Comparison of ENCODE assay signal across 8 cellular contexts in the genomic region with DNA sequence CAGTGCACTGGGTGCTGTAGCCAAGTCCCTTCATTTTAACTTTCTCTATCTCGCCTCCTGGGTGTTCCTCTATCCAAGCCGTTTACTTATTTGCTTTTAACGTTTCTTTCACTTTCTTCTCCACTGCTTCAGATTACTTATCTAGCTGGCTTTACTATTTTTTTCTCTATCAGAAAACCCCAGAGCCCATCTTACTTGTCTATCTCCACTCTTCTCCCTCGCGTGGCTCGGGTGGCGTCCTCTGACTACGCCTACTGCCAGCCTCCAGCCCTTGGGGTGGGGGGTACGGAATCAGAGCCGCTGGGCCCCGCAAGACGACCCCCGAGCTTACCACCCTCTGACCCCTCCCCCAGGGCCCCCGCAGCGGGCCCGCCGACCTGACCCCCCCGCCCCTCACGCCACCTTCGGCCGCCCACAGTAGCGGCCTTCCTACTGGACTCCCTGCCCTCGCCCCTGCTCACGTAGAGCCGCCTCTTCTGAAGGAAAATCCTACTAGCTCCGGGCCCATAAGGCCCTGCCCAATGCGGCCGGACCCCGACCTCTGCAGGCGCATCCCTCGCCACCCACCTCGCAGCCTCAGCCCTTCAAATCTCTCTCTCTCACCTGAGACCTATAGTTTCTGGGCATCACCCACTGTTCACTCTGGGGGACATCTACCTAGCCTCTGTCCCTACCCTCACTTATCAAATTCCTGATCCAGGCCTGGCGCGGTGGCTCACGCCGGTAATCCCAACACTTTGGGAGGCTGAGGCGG. TPM values are rescaled to one million over a fixed set of nuclear protein-coding genes. Genes with fewer than 3 reads are reported as not detected.
DNase-seq lines count a peak whose midpoint lies in the region; ATAC-seq and TF ChIP-seq lines count a peak whose summit lies in the region.

No MANE protein-coding gene starts in this region.

- H3K27me3 Mint-ChIP-seq in activated naive CD4-positive, alpha-beta T cell treated with anti-CD3 and anti-CD28 coated beads, Interleukin-2, amount 10 ng/mL, durations not matched to agents 7 days and 5 days, result peaks cover 26% of the 10 kb centered on the region

- H3K27ac Mint-ChIP-seq in activated naive CD4-positive, alpha-beta T cell treated with anti-CD3 and anti-CD28 coated beads, Interleukin-2, amount 10 ng/mL, durations not matched to agents 7 days and 5 days, result peak overlapping the region; percentile 93

- peak overlapping the region; percentile 100 for H3K4me3 Mint-ChIP-seq in activated naive CD4-positive, alpha-beta T cell treated with anti-CD3 and anti-CD28 coated beads, Interleukin-2, amount 10 ng/mL, durations not matched to agents 7 days and 5 days

- no peaks in the 10 kb centered on the region for H3K9me3 ChIP-seq in liver (ENCODE audit: control insufficient read depth in 4 of 4, low read length in 3 of 4)

- in situ Hi-C loops in astrocyte of the spinal cord (cut with HindIII; ENCODE audit: low sequenced_read_pairs), result no loop called here

- H3K9ac ChIP-seq in liver (ENCODE audit: low read depth in 1 of 2, low read length in 2 of 2), result peak overlapping the region; percentile 60 to 67

- peak overlapping the region; percentile 80 to 91 for H3K27ac ChIP-seq in liver (ENCODE audit: low read depth in 1 of 2, low read length in 2 of 2)
- H3K27ac ChIP-seq in urinary bladder (ENCODE audit: low read depth), result peak overlapping the region; percentile 61

- TF ChIP-seq RAD21 in liver (IDR thresholded peaks at IDR 0.05), result no peak

- CTCF ChIA-PET in activated naive CD4-positive, alpha-beta T cell treated with anti-CD3 and anti-CD28 coated beads, Interleukin-2, amount 10 ng/mL, durations not matched to agents 7 days and 5 days (lab: Charles Lee), result interaction anchor here (0.8 to 1.4 kb wide), 3 partner anchors 8 to 71 kb away, joined by 3 to 5 read pairs (median 3); a partner anchor contains a TSS

- ATAC-seq in GM18868 (IDR thresholded peaks at IDR 0.05; ENCODE audit: unreplicated experiment), result no peak

- no peak for TF ChIP-seq CTCF in astrocyte of the spinal cord (IDR thresholded peaks at IDR 0.05; ENCODE audit: low read depth, low read length)
- no peak for TF ChIP-seq CTCF in liver (IDR thresholded peaks at IDR 0.05; ENCODE audit: low read depth, low read length, missing input control)

- H3K4me1 Mint-ChIP-seq in activated naive CD4-positive, alpha-beta T cell treated with anti-CD3 and anti-CD28 coated beads, Interleukin-2, amount 10 ng/mL, durations not matched to agents 7 days and 5 days, result peaks cover 33% of the 10 kb centered on the region

- DNase-seq in activated naive CD4-positive, alpha-beta T cell treated with anti-CD3 and anti-CD28 coated beads, Interleukin-2, amount 10 ng/mL, durations not matched to agents 7 days and 5 days, result peak; percentile 41
- DNase-seq in activated naive CD4-positive, alpha-beta T cell treated with Interleukin-2 at 50 U/mL for 16 hours, result no peak
- DNase-seq in astrocyte of the spinal cord (ENCODE audit: low read depth, low spot score) (peak; percentile 11), NCI-H1694 (lab: John Stamatoyannopoulos, UW) (no peak), NCI-H526 (lab: John Stamatoyannopoulos, UW) (no peak)

- no peaks in the 10 kb centered on the region for H3K36me3 Mint-ChIP-seq in activated naive CD4-positive, alpha-beta T cell treated with anti-CD3 and anti-CD28 coated beads, Interleukin-2, amount 10 ng/mL, durations not matched to agents 7 days and 5 days

- H3K27me3 ChIP-seq in liver (ENCODE audit: control insufficient read depth in 4 of 4, insufficient read depth in 4 of 4, low read length in 3 of 4), result no peaks in the 10 kb centered on the region

- H3K4me3 ChIP-seq in astrocyte of the spinal cord (ENCODE audit: low read depth, low read length) (peak overlapping the region; percentile 92), liver (ENCODE audit: low read depth in 1 of 3, low read length in 3 of 3) (peak overlapping the region; percentile 63 to 80 (median 76)), urinary bladder (ENCODE audit: low read depth, low read length) (peak overlapping the region; percentile 84)

- WGBS in liver, result 59% methylated on average over 37 of the region's 37 CpGs
- 39% methylated on average over 37 of the region's 37 CpGs for WGBS in urinary bladder

- H3K36me3 ChIP-seq in liver (ENCODE audit: control insufficient read depth in 4 of 4, insufficient read depth in 3 of 4, low read depth in 1 of 4, low read length in 3 of 4), result no peaks in the 10 kb centered on the region
- H3K36me3 ChIP-seq in urinary bladder (ENCODE audit: insufficient read depth), result no peaks in the 10 kb centered on the region

- H3K9me3 Mint-ChIP-seq in activated naive CD4-positive, alpha-beta T cell treated with anti-CD3 and anti-CD28 coated beads, Interleukin-2, amount 10 ng/mL, durations not matched to agents 7 days and 5 days, result no peaks in the 10 kb centered on the region

- H3K4me1 ChIP-seq in liver (ENCODE audit: control insufficient read depth in 4 of 4, insufficient read depth in 4 of 4, low read length in 3 of 4), result peaks cover 3 to 26% (median 18%) of the 10 kb centered on the region in 4 donors
- no peaks in the 10 kb centered on the region for H3K4me1 ChIP-seq in urinary bladder (ENCODE audit: insufficient read depth)

TF ChIP-seq in liver, 16 proteins besides CTCF, POLR2A, EP300 and RAD21:
- TF ChIP-seq SP1 (IDR thresholded peaks at IDR 0.05) (no peak), JUND (IDR thresholded peaks at IDR 0.05) (no peak), FOXA1 (IDR thresholded peaks at IDR 0.05) (no peak), YY1 (IDR thresholded peaks at IDR 0.05) (no peak), FOXA2 (IDR thresholded peaks at IDR 0.05) (no peak)
- TF ChIP-seq, protein P1, sequence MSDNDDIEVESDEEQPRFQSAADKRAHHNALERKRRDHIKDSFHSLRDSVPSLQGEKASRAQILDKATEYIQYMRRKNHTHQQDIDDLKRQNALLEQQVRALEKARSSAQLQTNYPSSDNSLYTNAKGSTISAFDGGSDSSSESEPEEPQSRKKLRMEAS (IDR thresholded peaks at IDR 0.05), result no peak

RNA-seq across cellular contexts. Expression of a gene that starts 1.0 kb away (rescaled TPM):
- total RNA-seq in liver (10 to 100 TPM; 20.0 to 37.3 TPM), urinary bladder (50.7 TPM)
- polyA plus RNA-seq in liver (10 to 100 TPM in 1 of 2 donors, 1 to 10 TPM in 1; 8.0 to 14.1 TPM), urinary bladder (42.4 TPM)

RNA-seq across cellular contexts. Expression of a gene that starts 10.8 kb away (rescaled TPM):
- total RNA-seq in liver, result under 1 TPM; 0.08 to 0.37 TPM
- polyA plus RNA-seq in liver, result under 1 TPM in 1 of 2 donors, not detected in 1; 0.22 TPM
- total RNA-seq in urinary bladder, result not detected
- polyA plus RNA-seq in urinary bladder, result 0.09 TPM

RNA-seq across cellular contexts. Expression of a gene that starts 25.5 kb away (rescaled TPM):
- 10 to 100 TPM; 45.7 to 87.3 TPM for total RNA-seq in liver
- 100 to 1,000 TPM; 140 to 201 TPM for polyA plus RNA-seq in liver
- 10.2 TPM for total RNA-seq in urinary bladder
- 18.5 TPM for polyA plus RNA-seq in urinary bladder

RNA-seq across cellular contexts. Expression of a gene that starts 29.8 kb away (rescaled TPM):
- 1 to 10 TPM; 1.9 to 2.4 TPM for total RNA-seq in liver
- 1 to 10 TPM; 1.4 to 1.9 TPM for polyA plus RNA-seq in liver
- total RNA-seq in urinary bladder, result 2.3 TPM
- 2.5 TPM for polyA plus RNA-seq in urinary bladder

RNA-seq across cellular contexts. Expression of a gene that starts 32.8 kb away (rescaled TPM):
- total RNA-seq in liver, result 10 to 100 TPM; 24.8 to 36.3 TPM
- 10 to 100 TPM; 28.4 to 48.2 TPM for polyA plus RNA-seq in liver
- 26.1 TPM for total RNA-seq in urinary bladder
- 74.1 TPM for polyA plus RNA-seq in urinary bladder

Comparison
In these comparisons a context has a peak if more than half of its experiments do, and no peak if none do; other contexts are left out.
1. DNase-seq: peak in activated naive CD4-positive, alpha-beta T cell treated with anti-CD3 and anti-CD28 coated beads, Interleukin-2, amount 10 ng/mL, durations not matched to agents 7 days and 5 days (single experiment) and astrocyte of the spinal cord (single experiment); none in activated naive CD4-positive, alpha-beta T cell treated with Interleukin-2 at 50 U/mL for 16 hours (single experiment), NCI-H1694 (single experiment) and NCI-H526 (0 of 2).
2. Peak in every context shown above with its lines, with median percentiles within 50 percentile points of each other: H3K4me3 ChIP-seq.